ENCODE assay signal across 1 cellular context in genomic region chr12:112386726-112387125, GRCh38.
TF ChIP-seq lines count a peak whose summit lies in the region.

No MANE protein-coding gene starts in this region.

TF ChIP-seq in GM23338, 12 proteins besides CTCF, POLR2A, EP300 and RAD21 (continued from another document):
- no peak for TF ChIP-seq ZNF462 (CRISPR knock-in tag; IDR thresholded peaks at IDR 0.05)
- TF ChIP-seq REST (IDR thresholded peaks at IDR 0.05; ENCODE audit: unreplicated experiment) = no peak
- TF ChIP-seq ZNF114 (CRISPR knock-in tag; IDR thresholded peaks at IDR 0.05) = no peak
- TF ChIP-seq ZNF331 (CRISPR knock-in tag; IDR thresholded peaks at IDR 0.05; ENCODE audit: low read depth) = no peak
- TF ChIP-seq ETS1 (IDR thresholded peaks at IDR 0.05) = no peak
- TF ChIP-seq CREB1 (CRISPR knock-in tag; IDR thresholded peaks at IDR 0.05; ENCODE audit: low read depth) = no peak
- TF ChIP-seq EZH2phosphoT487 (IDR thresholded peaks at IDR 0.05; ENCODE audit: unreplicated experiment) = no peak
- TF ChIP-seq POLR2AphosphoS5 (IDR thresholded peaks at IDR 0.05; ENCODE audit: low read depth) = no peak
- TF ChIP-seq JUNB (IDR thresholded peaks at IDR 0.05; ENCODE audit: unreplicated experiment) = no peak
